In genomic region chr15:58473720-58474119, GRCh38 we compare ENCODE assay signal across 11 cellular contexts. TPM values are rescaled to one million over a fixed set of nuclear protein-coding genes. Genes with fewer than 3 reads are reported as not detected.
DNase-seq lines count a peak whose midpoint lies in the region; ATAC-seq and TF ChIP-seq lines count a peak whose summit lies in the region.
"Had no signal": no experiment of that assay in that cellular context is flagged by ENCODE, and none has a peak within 500 bp of the region (broad histone marks: within the 10 kb centered on the region; RNA-seq: fewer than 3 reads in every experiment).

No MANE protein-coding gene starts in this region.

- no peak for DNase-seq in activated T-cell treated with anti-CD3 and anti-CD28 coated beads, Interleukin-2, amount 50 U/mL, for 24 hours
- DNase-seq in activated T-cell treated with anti-CD3 and anti-CD28 coated beads, Interleukin-2, amount 50 U/mL, for 1 hour: no peak
- DNase-seq in RWPE2 (ENCODE audit: low spot score) (no peak), epithelial cell of prostate (ENCODE audit: low read depth, low spot score) (peak; percentile 82), stomach (no peak), inferior parietal cortex (ENCODE audit: extremely low spot score) (no peak), RPMI8226 (no peak)
- DNase-seq: dorsolateral prefrontal cortex, upper lobe of left lung had no signal

- TF ChIP-seq CTCF in RWPE2 (IDR thresholded peaks at IDR 0.05; ENCODE audit: poor library complexity, severe bottlenecking) (no peak), stomach (IDR thresholded peaks at IDR 0.05) (no peak), gastroesophageal sphincter (IDR thresholded peaks at IDR 0.05) (no peak)

- WGBS in stomach, 5 donors: 18 to 40% (median 27%) methylated on average over 2 of the region's 2 CpGs
- 33 to 50% methylated on average over 1 to 2 of the region's 2 CpGs for WGBS in gastroesophageal sphincter (ENCODE audit: low coverage in 1 of 2), 2 donors

- H3K27me3 ChIP-seq in RWPE2 (ENCODE audit: insufficient read depth, poor library complexity, severe bottlenecking) (no peaks in the 10 kb centered on the region), stomach (no peaks in the 10 kb centered on the region), gastroesophageal sphincter (no peaks in the 10 kb centered on the region)
- H3K27me3 ChIP-seq: dorsolateral prefrontal cortex, upper lobe of left lung had no signal

- no peaks in the 10 kb centered on the region for H3K9me3 Mint-ChIP-seq in activated T-cell treated with anti-CD3 and anti-CD28 coated beads, Interleukin-2, amount 50 U/mL, for 24 hours

- no peak for TF ChIP-seq EP300 in stomach (IDR thresholded peaks at IDR 0.05)
- no peak for TF ChIP-seq EP300 in gastroesophageal sphincter (IDR thresholded peaks at IDR 0.05)

- peak overlapping the region; percentile 91 for H3K27ac Mint-ChIP-seq in activated T-cell treated with anti-CD3 and anti-CD28 coated beads, Interleukin-2, amount 50 U/mL, for 24 hours

- peaks cover 68% of the 10 kb centered on the region for H3K4me1 Mint-ChIP-seq in activated T-cell treated with anti-CD3 and anti-CD28 coated beads, Interleukin-2, amount 50 U/mL, for 24 hours (ENCODE audit: low read depth)

- no peaks in the 10 kb centered on the region for H3K27me3 Mint-ChIP-seq in activated T-cell treated with anti-CD3 and anti-CD28 coated beads, Interleukin-2, amount 50 U/mL, for 24 hours

- no peak overlapping the region for H3K4me3 ChIP-seq in RWPE2 (ENCODE audit: severe bottlenecking)
- no peak overlapping the region for H3K4me3 ChIP-seq in stomach
- H3K4me3 ChIP-seq in gastroesophageal sphincter: no peak overlapping the region
- H3K4me3 ChIP-seq: dorsolateral prefrontal cortex, prostate gland, upper lobe of left lung had no signal

- H3K27ac ChIP-seq in RWPE2 (ENCODE audit: poor library complexity, severe bottlenecking) (peak overlapping the region; percentile 99), epithelial cell of prostate (peak overlapping the region; percentile 77), stomach (peak overlapping the region in 3 of 5 donors; percentile 24 to 49 (median 45)), gastroesophageal sphincter (no peak overlapping the region)
- H3K27ac ChIP-seq: prostate gland had no signal

- TF ChIP-seq POLR2A in stomach (IDR thresholded peaks at IDR 0.05) (no peak), gastroesophageal sphincter (IDR thresholded peaks at IDR 0.05) (no peak)

- H3K4me1 ChIP-seq in RWPE2 (ENCODE audit: insufficient read depth, poor library complexity, severe bottlenecking) (peaks cover 38% of the 10 kb centered on the region), stomach (peaks cover 12 to 68% (median 23%) of the 10 kb centered on the region in 4 donors), gastroesophageal sphincter (peaks cover 0 to 15% (median 3%) of the 10 kb centered on the region in 3 donors)
- H3K4me1 ChIP-seq: prostate gland had no signal

- H3K9me3 ChIP-seq in RWPE2 (ENCODE audit: severe bottlenecking): no peaks in the 10 kb centered on the region
- H3K9me3 ChIP-seq in stomach: no peaks in the 10 kb centered on the region
- no peaks in the 10 kb centered on the region for H3K9me3 ChIP-seq in gastroesophageal sphincter
- H3K9me3 ChIP-seq: prostate gland, upper lobe of left lung had no signal

- H3K36me3 ChIP-seq in RWPE2 (ENCODE audit: low read depth): no peaks in the 10 kb centered on the region
- no peaks in the 10 kb centered on the region for H3K36me3 ChIP-seq in stomach
- H3K36me3 ChIP-seq in gastroesophageal sphincter: no peaks in the 10 kb centered on the region
- H3K36me3 ChIP-seq: prostate gland, upper lobe of left lung had no signal

- ATAC-seq in RWPE2 (ENCODE audit: low read depth) (peak; percentile 67), gastroesophageal sphincter (no peak)

- no peaks in the 10 kb centered on the region for H3K36me3 Mint-ChIP-seq in activated T-cell treated with anti-CD3 and anti-CD28 coated beads, Interleukin-2, amount 50 U/mL, for 24 hours (ENCODE audit: low read depth)

- intact Hi-C loops in stomach (cut with DNase I; ENCODE audit: low total_unique reads): no loop called here

- H3K4me3 Mint-ChIP-seq in activated T-cell treated with anti-CD3 and anti-CD28 coated beads, Interleukin-2, amount 50 U/mL, for 24 hours: peak overlapping the region; percentile 58

RNA-seq across cellular contexts. Expression of gene LIPC, which starts 41.9 kb away (rescaled TPM):
- total RNA-seq in stomach: 1 to 10 TPM in 1 of 5 donors, under 1 TPM in 1, not detected in 3; 0.58 to 7.5 TPM
- under 1 TPM in 2 of 3 donors, not detected in 1; 0.23 to 0.93 TPM for polyA plus RNA-seq in stomach
- under 1 TPM in 2 of 4 donors, not detected in 2; 0.32 to 0.50 TPM for total RNA-seq in gastroesophageal sphincter

Comparison
In these comparisons a context has a peak if more than half of its experiments do, and no peak if none do; other contexts are left out.
1. H3K27ac ChIP-seq: peak in RWPE2 (single experiment), epithelial cell of prostate (single experiment) and stomach (3 of 5); none in gastroesophageal sphincter (0 of 4).